In the genomic region with DNA sequence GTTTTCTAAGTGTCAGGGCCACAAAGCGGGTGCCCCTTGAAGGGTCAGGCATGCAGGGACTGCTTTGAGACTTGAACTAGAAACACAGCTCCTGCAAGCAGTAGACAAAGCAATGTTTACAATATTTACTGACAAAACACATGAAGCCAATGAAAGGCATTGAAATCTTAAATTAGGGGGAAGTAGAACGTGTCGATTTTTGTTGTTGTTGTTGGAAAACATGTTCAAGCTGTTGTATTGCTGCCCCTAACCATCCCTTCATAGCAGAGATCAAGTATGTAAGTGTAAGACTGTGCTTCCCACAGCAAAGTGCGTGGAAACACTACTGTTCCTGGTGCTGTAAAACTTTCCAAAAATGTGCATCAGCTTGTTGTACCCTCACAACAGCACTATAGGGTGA, we compare ENCODE assay signal across 36 cellular contexts.
DNase-seq lines count a peak whose midpoint lies in the region; FAIRE-seq and TF ChIP-seq lines count a peak whose summit lies in the region.
"Had no signal": no experiment of that assay in that cellular context is flagged by ENCODE, and none has a peak within 500 bp of the region (broad histone marks: within the 10 kb centered on the region; RNA-seq: fewer than 3 reads in every experiment).

No MANE protein-coding gene starts in this region.

- H3K79me2 ChIP-seq in H1 (ENCODE audit: control insufficient read depth in 1 of 2, insufficient read depth in 2 of 2, low read length in 2 of 2) (no peaks in the 10 kb centered on the region), neural progenitor cell (ENCODE audit: low read depth) (no peaks in the 10 kb centered on the region)

- H2BK20ac ChIP-seq in H1 (ENCODE audit: low read length): no peak overlapping the region

- no peak overlapping the region for H2AK5ac ChIP-seq in H1 (ENCODE audit: low read depth, low read length)

- H3K4me1 ChIP-seq in HEK293 (ENCODE audit: control insufficient read depth, insufficient read depth, low read length): no peaks in the 10 kb centered on the region
- H3K4me1 ChIP-seq in H1 (replicated peaks in 1 of 4; ENCODE audit: control insufficient read depth in 3 of 4, insufficient read depth in 4 of 4, low read length in 3 of 4): peaks cover 0 to 2% (median under 1%) of the 10 kb centered on the region in 4 experiments; a peak in 3 of 7 replicates
- no peaks in the 10 kb centered on the region for H3K4me1 ChIP-seq in esophagus muscularis mucosa
- peaks cover 2% of the 10 kb centered on the region for H3K4me1 ChIP-seq in neural progenitor cell
- H3K4me1 ChIP-seq: A549, Caco-2 had no signal

- H3K56ac ChIP-seq in H1 (replicated peaks; ENCODE audit: insufficient read length, low read depth, low read length): no peak overlapping the region

- H3K9me3 Mint-ChIP-seq in glutamatergic neuron (ENCODE audit: unreplicated experiment) (peaks cover 8% of the 10 kb centered on the region), neural progenitor cell (peaks cover 2% of the 10 kb centered on the region)
- H3K9me3 Mint-ChIP-seq: CD4-positive, alpha-beta memory T cell; CD4-positive, alpha-beta T cell; CD8-positive, alpha-beta memory T cell; CD8-positive, alpha-beta T cell had no signal

- no peak overlapping the region for H2BK15ac ChIP-seq in H1 (ENCODE audit: low read length)

- H4K5ac ChIP-seq in H1 (ENCODE audit: insufficient read length, low read depth, low read length): no peak overlapping the region

- H3K4me3 Mint-ChIP-seq in glutamatergic neuron (ENCODE audit: unreplicated experiment) (no peak overlapping the region), neural progenitor cell (no peak overlapping the region)
- H3K4me3 Mint-ChIP-seq: B cell; CD14-positive monocyte; CD4-positive, alpha-beta memory T cell; CD4-positive, alpha-beta T cell; CD4-positive, CD25-positive, alpha-beta regulatory T cell; CD8-positive, alpha-beta memory T cell; CD8-positive, alpha-beta T cell had no signal

- TF ChIP-seq POLR2A in H1 (IDR thresholded peaks at IDR 0.05; ENCODE audit: control extremely low read depth in 1 of 2, low read depth in 2 of 2, low read length in 2 of 2): no peak
- TF ChIP-seq POLR2A in esophagus muscularis mucosa (IDR thresholded peaks at IDR 0.05; ENCODE audit: low read depth): no peak

- no peak overlapping the region for H2BK120ac ChIP-seq in H1 (replicated peaks; ENCODE audit: low read depth, low read length)

- H3K36me3 Mint-ChIP-seq in glutamatergic neuron (ENCODE audit: unreplicated experiment) (no peaks in the 10 kb centered on the region), neural progenitor cell (no peaks in the 10 kb centered on the region)
- H3K36me3 Mint-ChIP-seq: CD14-positive monocyte; CD4-positive, alpha-beta memory T cell; CD4-positive, CD25-positive, alpha-beta regulatory T cell; CD8-positive, alpha-beta memory T cell; CD8-positive, alpha-beta T cell had no signal

- H2BK12ac ChIP-seq in H1 (ENCODE audit: low read depth, low read length): no peak overlapping the region

- CTCF ChIA-PET in HEK293 (lab: Yijun Ruan, JAX): interaction anchor here (0.5 kb wide), 1 partner anchor 302 kb away, joined by 3 read pairs; no protein-coding TSS in a partner anchor
- CTCF ChIA-PET in H1 (lab: Charles Lee; ENCODE audit: partially characterized antibody): interaction anchor here (0.8 to 1.2 kb wide), 5 partner anchors 13 to 374 kb away, joined by 3 to 4 read pairs (median 3); no protein-coding TSS in a partner anchor

- H3K27ac Mint-ChIP-seq in glutamatergic neuron (ENCODE audit: unreplicated experiment) (peak overlapping the region; percentile 19), neural progenitor cell (no peak overlapping the region)
- H3K27ac Mint-ChIP-seq: B cell; CD14-positive monocyte; CD4-positive, alpha-beta memory T cell; CD4-positive, alpha-beta T cell; CD4-positive, CD25-positive, alpha-beta regulatory T cell; CD8-positive, alpha-beta memory T cell; CD8-positive, alpha-beta T cell had no signal

- H3K36me3 ChIP-seq in HEK293 (ENCODE audit: control insufficient read depth in 2 of 2, insufficient read depth in 1 of 2, low read length in 2 of 2) (no peaks in the 10 kb centered on the region), H1 (ENCODE audit: control insufficient read depth in 2 of 4, insufficient read depth in 4 of 4, low read length in 3 of 4) (no peaks in the 10 kb centered on the region), esophagus muscularis mucosa (no peaks in the 10 kb centered on the region), neural progenitor cell (no peaks in the 10 kb centered on the region)
- H3K36me3 ChIP-seq: BE2C; BLaER1; BLaER1 treated with 17β-estradiol and CSF1 and Interleukin-3, amounts not matched to agents 10 nM and 100 nM had no signal

- no peak overlapping the region for H4K8ac ChIP-seq in H1 (ENCODE audit: extremely low read depth, insufficient read depth, low read length)

- no peaks in the 10 kb centered on the region for H3K9me3 ChIP-seq in HEK293 (ENCODE audit: control insufficient read depth, insufficient read depth, low read depth, low read length)
- H3K9me3 ChIP-seq in H1 (ENCODE audit: insufficient read depth in 2 of 2, low read depth in 1 of 2, low read length in 1 of 2): no peaks in the 10 kb centered on the region
- no peaks in the 10 kb centered on the region for H3K9me3 ChIP-seq in esophagus muscularis mucosa
- no peaks in the 10 kb centered on the region for H3K9me3 ChIP-seq in neural progenitor cell (ENCODE audit: low read depth)
- H3K9me3 ChIP-seq: A549; BE2C; BLaER1; BLaER1 treated with 17β-estradiol and CSF1 and Interleukin-3, amounts not matched to agents 10 nM and 100 nM; Caco-2 had no signal

- H3K14ac ChIP-seq in H1 (ENCODE audit: insufficient read length): no peak overlapping the region

- TF ChIP-seq CTCF in HEK293 (tag by site-specific recombination; IDR thresholded peaks at IDR 0.05): no peak
- TF ChIP-seq CTCF in H1 (IDR thresholded peaks at IDR 0.05; ENCODE audit: control extremely low read depth in 1 of 3, insufficient read depth in 1 of 3, low read depth in 1 of 3, low read length in 3 of 3): no peak
- no peak for TF ChIP-seq CTCF in esophagus muscularis mucosa (IDR thresholded peaks at IDR 0.05)
- no peak for TF ChIP-seq CTCF in glutamatergic neuron (IDR thresholded peaks at IDR 0.05; ENCODE audit: partially characterized antibody, unreplicated experiment)
- TF ChIP-seq CTCF in neural progenitor cell (IDR thresholded peaks at IDR 0.05): no peak

- peaks cover 3% of the 10 kb centered on the region for H3K27me3 Mint-ChIP-seq in glutamatergic neuron (ENCODE audit: unreplicated experiment)
- no peaks in the 10 kb centered on the region for H3K27me3 Mint-ChIP-seq in neural progenitor cell (ENCODE audit: insufficient read depth, low read depth)

- intact Hi-C loops in esophagus muscularis mucosa (cut with DNase I): no loop called here

- no peaks in the 10 kb centered on the region for H3K79me1 ChIP-seq in H1 (ENCODE audit: low read depth, low read length)

- H3K4me2 ChIP-seq in H1 (ENCODE audit: insufficient read depth in 1 of 2, low read depth in 2 of 2, low read length in 2 of 2): no peak overlapping the region
- no peak overlapping the region for H3K4me2 ChIP-seq in neural progenitor cell
- H3K4me2 ChIP-seq: A549; BLaER1; BLaER1 treated with 17β-estradiol and CSF1 and Interleukin-3, amounts not matched to agents 10 nM and 100 nM had no signal

- H3K4ac ChIP-seq in H1 (replicated peaks; ENCODE audit: insufficient read length, low read depth, low read length): no peak overlapping the region

- TF ChIP-seq EP300 in H1 (IDR thresholded peaks at IDR 0.05; ENCODE audit: borderline replicate concordance in 1 of 2, low read depth in 2 of 2, low read length in 2 of 2): no peak
- no peak for TF ChIP-seq EP300 in esophagus muscularis mucosa (IDR thresholded peaks at IDR 0.05)

- no peaks in the 10 kb centered on the region for H3K27me3 ChIP-seq in H1 (replicated peaks in 1 of 4; ENCODE audit: control insufficient read depth in 3 of 4, extremely low read depth in 1 of 4, insufficient read depth in 3 of 4, low read length in 3 of 4)
- H3K27me3 ChIP-seq in esophagus muscularis mucosa: peaks cover 0 to 30% (median 2%) of the 10 kb centered on the region in 4 donors
- no peaks in the 10 kb centered on the region for H3K27me3 ChIP-seq in neural progenitor cell
- H3K27me3 ChIP-seq: BE2C; BLaER1; BLaER1 treated with 17β-estradiol and CSF1 and Interleukin-3, amounts not matched to agents 10 nM and 100 nM had no signal

- no peaks in the 10 kb centered on the region for H3K23me2 ChIP-seq in H1 (ENCODE audit: low read depth, low read length)

- H3K18ac ChIP-seq in H1 (ENCODE audit: extremely low read depth, low read length): no peak overlapping the region

- no peak overlapping the region for H3K9ac ChIP-seq in H1 (replicated peaks in 1 of 4; ENCODE audit: extremely low read depth in 1 of 4, low read depth in 3 of 4, low read length in 3 of 4)
- H3K9ac ChIP-seq in neural progenitor cell: no peak overlapping the region
- H3K9ac ChIP-seq: BLaER1; BLaER1 treated with 17β-estradiol and CSF1 and Interleukin-3, amounts not matched to agents 10 nM and 100 nM had no signal

- TF ChIP-seq RAD21 in H1 (IDR thresholded peaks at IDR 0.05 in 1 of 2, conservative IDR thresholded peaks at IDR 0.05 in 1 of 2; ENCODE audit: low read depth in 2 of 2, low read length in 2 of 2): no peak

- H3K27ac ChIP-seq in HEK293 (ENCODE audit: extremely low read depth, low read depth, low read length): no peak overlapping the region
- no peak overlapping the region for H3K27ac ChIP-seq in H1 (ENCODE audit: low read depth, low read length)
- H3K27ac ChIP-seq in esophagus muscularis mucosa (replicated peaks in 1 of 4): no peak overlapping the region
- H3K27ac ChIP-seq in neural progenitor cell: no peak overlapping the region
- H3K27ac ChIP-seq: 22Rv1; A549; BLaER1; BLaER1 treated with 17β-estradiol and CSF1 and Interleukin-3, amounts not matched to agents 10 nM and 100 nM; C4-2B had no signal

- H3K4me3 ChIP-seq in HEK293 (ENCODE audit: low read depth, low read length) (no peak overlapping the region), H1 (ENCODE audit: extremely low read depth in 1 of 4, insufficient read depth in 2 of 4, low read depth in 3 of 4, low read length in 4 of 4) (no peak overlapping the region), esophagus muscularis mucosa (no peak overlapping the region), neural progenitor cell (no peak overlapping the region)
- H3K4me3 ChIP-seq: A549; BLaER1; BLaER1 treated with 17β-estradiol and CSF1 and Interleukin-3, amounts not matched to agents 10 nM and 100 nM had no signal

- no peak for FAIRE-seq in H1 (lab: Jason Lieb, UNC)
- FAIRE-seq in urothelium cell line (lab: Jason Lieb, UNC): no peak
- FAIRE-seq: A204.1, A549, D721Med had no signal

- no peak for DNase-seq in H1 (ENCODE audit: low read depth in 1 of 2, low spot score in 2 of 2)
- peak; percentile 42 for DNase-seq in esophagus muscularis mucosa (ENCODE audit: extremely low spot score)
- no peak for DNase-seq in glutamatergic neuron
- DNase-seq in DMS153 treated with DMSO at 0.1 percent for 48 hours (lab: John Stamatoyannopoulos, UW; ENCODE audit: unreplicated experiment): no peak
- no peak for DNase-seq in neural progenitor cell (ENCODE audit: low spot score)
- DNase-seq in urothelium cell line (ENCODE audit: low spot score): no peak
- DNase-seq in activated CD4-positive, alpha-beta T cell treated with anti-CD3 and anti-CD28 coated beads, Interleukin-2, amount 50 U/mL, for 48 hours: no peak
- DNase-seq: 8988T; ACHN; BE2C; C1 segment of cervical spinal cord; Caco-2; Calu3; CD4-positive, alpha-beta memory T cell; CD4-positive, alpha-beta T cell; CD4-positive, CD25-positive, alpha-beta regulatory T cell; CD8-positive, alpha-beta memory T cell; CD8-positive, alpha-beta T cell; COR-L47; DMS 273 treated with DMSO at 0.1 percent for 48 hours; DMS153; DMS53; DMS79; DMS79 treated with DMSO at 0.1 percent for 48 hours; DND-41; EL had no signal

- H4K20me1 ChIP-seq in H1 (replicated peaks in 1 of 2; ENCODE audit: control insufficient read depth in 1 of 2, insufficient read depth in 2 of 2, low read length in 2 of 2) (no peaks in the 10 kb centered on the region), neural progenitor cell (ENCODE audit: low read depth) (no peaks in the 10 kb centered on the region)
- H4K20me1 ChIP-seq: BLaER1; BLaER1 treated with 17β-estradiol and CSF1 and Interleukin-3, amounts not matched to agents 10 nM and 100 nM had no signal

- no peak overlapping the region for H2BK5ac ChIP-seq in H1 (ENCODE audit: low read depth, low read length)

- H3K4me1 Mint-ChIP-seq in glutamatergic neuron (ENCODE audit: low read depth, unreplicated experiment) (peaks cover 32% of the 10 kb centered on the region), neural progenitor cell (peaks cover 4% of the 10 kb centered on the region)
- H3K4me1 Mint-ChIP-seq: B cell; CD14-positive monocyte; CD8-positive, alpha-beta memory T cell had no signal

- H3K23ac ChIP-seq in H1 (ENCODE audit: insufficient read length): no peak overlapping the region

- 97% methylated on average over 4 of the region's 4 CpGs; no CpG with 5 or more reads in 1 of the 2 experiments for WGBS in H1 (ENCODE audit: extremely low coverage in 1 of 2, insufficient coverage in 1 of 2, insufficient read length in 1 of 2, insufficient replicate concordance in 2 of 2, low coverage in 1 of 2, low lambda C conversion rate in 2 of 2, missing lambda C conversion rate in 1 of 2), 2 experiments
- WGBS in esophagus muscularis mucosa: 86% methylated on average over 4 of the region's 4 CpGs

- H2AFZ ChIP-seq in H1 (ENCODE audit: low read length) (0 out of 2 replicates have a peak overlapping the region, but pooled peaks have one; percentile 19), neural progenitor cell (replicated peaks) (no peak overlapping the region)

- H4K91ac ChIP-seq in H1 (replicated peaks; ENCODE audit: insufficient read length, low read length): peak overlapping the region; percentile 38

- no peaks in the 10 kb centered on the region for H3F3A ChIP-seq in neural progenitor cell (ENCODE audit: low read depth)

- POLR2A ChIA-PET in HEK293 (lab: Yijun Ruan, JAX) (no interaction called here), H1 (lab: Charles Lee; ENCODE audit: partially characterized antibody) (no interaction called here)
